Comparison of ENCODE assay signal across 37 cellular contexts in genomic region chr5:5671823-5672222, GRCh38.
"Had no signal": no experiment of that assay in that cellular context is flagged by ENCODE, and none has a peak within 500 bp of the region (broad histone marks: within the 10 kb centered on the region; RNA-seq: fewer than 3 reads in every experiment).

No MANE protein-coding gene starts in this region.

- H3K27ac ChIP-seq: adrenal gland, body of pancreas, Peyer's patch, VCaP had no signal

- H3K27ac Mint-ChIP-seq: activated CD4-positive, alpha-beta T cell treated with anti-CD3 and anti-CD28 coated beads, Interleukin-2, amount 10 ng/mL, durations not matched to agents 7 days and 5 days; activated CD8-positive, alpha-beta T cell treated with anti-CD3 and anti-CD28 coated beads, Interleukin-2, amount 10 ng/mL, durations not matched to agents 7 days and 5 days; activated naive CD4-positive, alpha-beta T cell treated with anti-CD3 and anti-CD28 coated beads, Interleukin-2, amount 50 U/mL, for 72 hours; activated T-cell treated with anti-CD3 and anti-CD28 coated beads, Interleukin-2, amount 50 U/mL, for 24 hours; activated T-helper 2 cell treated with anti-CD3 and anti-CD28 coated beads, Interferon-gamma antibody, Interleukin-2, Interleukin-4, amounts not matched to agents 10 μg/mL and 5 μg/mL and 100 μg/mL, durations not matched to agents 14 hours and 24 hours and 36 hours had no signal

- H3K4me1 Mint-ChIP-seq: activated CD4-positive, alpha-beta T cell treated with anti-CD3 and anti-CD28 coated beads, Interleukin-2, amount 10 ng/mL, durations not matched to agents 7 days and 5 days had no signal

- H3K27me3 ChIP-seq: adrenal gland, body of pancreas, MG63, Peyer's patch had no signal

- H3K4me1 ChIP-seq: body of pancreas, Peyer's patch had no signal

- H3K9me3 ChIP-seq: adrenal gland, body of pancreas, MG63, Peyer's patch had no signal

- H3K36me3 ChIP-seq: adrenal gland, MG63, Peyer's patch had no signal

- DNase-seq: activated CD4-positive, alpha-beta T cell treated with anti-CD3 and anti-CD28 coated beads for 1 hour; activated CD4-positive, alpha-beta T cell treated with anti-CD3 and anti-CD28 coated beads, Interleukin-2, amount 10 ng/mL, durations not matched to agents 7 days and 5 days; activated CD4-positive, alpha-beta T cell treated with anti-CD3 and anti-CD28 coated beads, Interleukin-2, amount 50 U/mL, for 48 hours; activated CD4-positive, CD25-positive, alpha-beta regulatory T cell; activated CD8-positive, alpha-beta T cell treated with anti-CD3 and anti-CD28 coated beads, Interleukin-2, amount 10 ng/mL, durations not matched to agents 7 days and 5 days; activated gamma-delta T cell; activated naive CD4-positive, alpha-beta T cell treated with Interleukin-2 at 50 U/mL for 16 hours; activated T-cell treated with anti-CD3 and anti-CD28 coated beads, Interleukin-2, amount 50 U/mL, for 24 hours; adrenal gland; body of pancreas; caudate nucleus; Kasumi-1; KG1; MG63; NCI-H1048; NCI-H1105 treated with DMSO at 0.1 percent for 48 hours; NCI-H1436; NCI-H1694 treated with DMSO at 0.1 percent for 48 hours; NCI-H2029; NCI-H345; NCI-H510A; NCI-H526; NCI-H748 treated with DMSO at 0.1 percent for 48 hours; NK-92 treated with Interleukin-12 subunit alpha and Interleukin-12 subunit beta, amount 100 ng/mL, for 24 hours; PC-3; Peyer's patch; RPMI8226; SIG-M5; SW 1271; T-helper 1 cell; T-helper 2 cell; T-helper 9 cell had no signal

- H3K9me3 Mint-ChIP-seq: activated CD4-positive, alpha-beta T cell treated with anti-CD3 and anti-CD28 coated beads, Interleukin-2, amount 10 ng/mL, durations not matched to agents 7 days and 5 days; activated naive CD4-positive, alpha-beta T cell treated with anti-CD3 and anti-CD28 coated beads, Interleukin-2, amount 50 U/mL, for 72 hours; activated T-cell treated with anti-CD3 and anti-CD28 coated beads, Interleukin-2, amount 50 U/mL, for 24 hours; activated T-helper 2 cell treated with anti-CD3 and anti-CD28 coated beads, Interferon-gamma antibody, Interleukin-2, Interleukin-4, amounts not matched to agents 10 μg/mL and 5 μg/mL and 100 μg/mL, durations not matched to agents 14 hours and 24 hours and 36 hours had no signal

- H3K4me3 Mint-ChIP-seq: activated CD4-positive, alpha-beta T cell treated with anti-CD3 and anti-CD28 coated beads, Interleukin-2, amount 10 ng/mL, durations not matched to agents 7 days and 5 days; activated CD8-positive, alpha-beta T cell treated with anti-CD3 and anti-CD28 coated beads, Interleukin-2, amount 10 ng/mL, durations not matched to agents 7 days and 5 days; activated T-cell treated with anti-CD3 and anti-CD28 coated beads, Interleukin-2, amount 50 U/mL, for 24 hours had no signal

- FAIRE-seq: astrocyte, bronchial epithelial cell had no signal

- H3K36me3 Mint-ChIP-seq: activated naive CD4-positive, alpha-beta T cell treated with anti-CD3 and anti-CD28 coated beads, Interleukin-2, amount 50 U/mL, for 72 hours had no signal

- H3K4me3 ChIP-seq: adrenal gland, body of pancreas, MG63, Peyer's patch had no signal
